10 cellular contexts compared by ENCODE assay signal in genomic region chr17:63827801-63828221, GRCh38. TPM values are rescaled to one million over a fixed set of nuclear protein-coding genes. Genes with fewer than 3 reads are reported as not detected.
DNase-seq lines count a peak whose midpoint lies in the region; ATAC-seq, FAIRE-seq and TF ChIP-seq lines count a peak whose summit lies in the region.
"Had no signal": no experiment of that assay in that cellular context is flagged by ENCODE, and none has a peak within 500 bp of the region (broad histone marks: within the 10 kb centered on the region; RNA-seq: fewer than 3 reads in every experiment).

No MANE protein-coding gene starts in this region.

- H3K36me3 Mint-ChIP-seq in activated CD4-positive, alpha-beta T cell treated with anti-CD3 and anti-CD28 coated beads, Interleukin-2, amount 10 ng/mL, durations not matched to agents 7 days and 5 days (ENCODE audit: low read depth): peaks cover 70% of the 10 kb centered on the region

- H3K4me3 ChIP-seq in adipocyte (ENCODE audit: low read length) (peak overlapping the region; percentile 96), HepG2 (replicated peaks in 1 of 3; ENCODE audit: insufficient read depth in 1 of 3, low read depth in 2 of 3, low read length in 3 of 3) (peak overlapping the region; percentile 84 to 98 (median 95)), thyroid gland (replicated peaks in 1 of 3) (peak overlapping the region; percentile 16 to 48 (median 28))

- H3K9ac ChIP-seq in adipocyte (ENCODE audit: low read length): peak overlapping the region; percentile 98
- H3K9ac ChIP-seq in HepG2 (ENCODE audit: insufficient read depth, low read depth, low read length): peak overlapping the region; percentile 86

- CTCF ChIA-PET in activated CD4-positive, alpha-beta T cell treated with anti-CD3 and anti-CD28 coated beads, Interleukin-2, amount 10 ng/mL, durations not matched to agents 7 days and 5 days (lab: Charles Lee): interaction anchor here (0.6 to 2.0 kb wide), 8 partner anchors 9 to 130 kb away, joined by 3 to 8 read pairs (median 3); partner anchors contain the start of gene CCDC47
- CTCF ChIA-PET in HepG2 (lab: Yijun Ruan, JAX; ENCODE audit: low intra/inter-chr PET ratio, low total read pairs): no interaction called here

- peaks cover 45% of the 10 kb centered on the region for H3K79me2 ChIP-seq in HepG2 (ENCODE audit: insufficient read depth, low read length)

- no peak for TF ChIP-seq RAD21 in HepG2 (CRISPR knock-in tag; IDR thresholded peaks at IDR 0.05)

- ATAC-seq in HepG2 (no peak), HG03457 (IDR thresholded peaks at IDR 0.05; ENCODE audit: unreplicated experiment) (no peak)

- peaks cover 71% of the 10 kb centered on the region for H3K36me3 ChIP-seq in adipocyte (ENCODE audit: control insufficient read depth, insufficient read depth, low read length, severe bottlenecking)
- peaks cover 47 to 68% of the 10 kb centered on the region in 2 experiments for H3K36me3 ChIP-seq in HepG2 (replicated peaks in 1 of 2; ENCODE audit: control insufficient read depth in 1 of 2, insufficient read depth in 2 of 2, low read length in 2 of 2)
- peaks cover 58 to 59% of the 10 kb centered on the region in 2 donors for H3K36me3 ChIP-seq in thyroid gland

- TF ChIP-seq EP300 in HepG2 (IDR thresholded peaks at IDR 0.05; ENCODE audit: low read depth in 2 of 2, low read length in 2 of 2) (0 out of 4 replicates have a peak, but pooled peaks of 1 of the 2 experiments have one; percentile 8), HepG2 (CRISPR knock-in tag; IDR thresholded peaks at IDR 0.05; ENCODE audit: borderline replicate concordance) (no peak)

- H4K20me1 ChIP-seq in HepG2 (ENCODE audit: insufficient read depth, low read length): no peaks in the 10 kb centered on the region

- H3K27ac ChIP-seq in HepG2 (ENCODE audit: extremely low read length, insufficient read depth, low read length) (peak overlapping the region; percentile 91), thyroid gland (peak overlapping the region; percentile 60 to 93 (median 90))

- H3K27ac Mint-ChIP-seq in activated CD4-positive, alpha-beta T cell treated with anti-CD3 and anti-CD28 coated beads, Interleukin-2, amount 10 ng/mL, durations not matched to agents 7 days and 5 days: peak overlapping the region; percentile 98

- H3K27me3 ChIP-seq in adipocyte (replicated peaks; ENCODE audit: control insufficient read depth, insufficient read depth, low read length) (no peaks in the 10 kb centered on the region), HepG2 (ENCODE audit: control insufficient read depth in 1 of 2, insufficient read depth in 2 of 2, low read length in 2 of 2) (no peaks in the 10 kb centered on the region; a peak in 1 of 5 replicates), thyroid gland (no peaks in the 10 kb centered on the region)

- FAIRE-seq in HepG2 (lab: Jason Lieb, UNC): no peak

- H2AFZ ChIP-seq in HepG2 (ENCODE audit: low read length): no peak overlapping the region

- no peak for TF ChIP-seq CTCF in HepG2 (CRISPR knock-in tag; IDR thresholded peaks at IDR 0.05)
- TF ChIP-seq CTCF in thyroid gland (IDR thresholded peaks at IDR 0.05): no peak

- intact Hi-C loops in HepG2 (cut with micrococcal nuclease; ENCODE audit: unreplicated experiment): loop anchor here (1.0 to 5.0 kb wide), 4 partner anchors 13 to 87 kb away; partner anchors contain the start of genes CCDC47, DDX42 and STRADA
- intact Hi-C loops in thyroid gland (cut with DNase I): loop anchor here (10.0 kb wide), 1 partner anchor 213 kb away; no protein-coding TSS in a partner anchor

- H3K9me3 Mint-ChIP-seq in activated CD4-positive, alpha-beta T cell treated with anti-CD3 and anti-CD28 coated beads, Interleukin-2, amount 10 ng/mL, durations not matched to agents 7 days and 5 days: no peaks in the 10 kb centered on the region

- H3K4me2 ChIP-seq in HepG2 (ENCODE audit: low read depth, low read length): peak overlapping the region; percentile 81

- peaks cover 76% of the 10 kb centered on the region for H3K4me1 Mint-ChIP-seq in activated CD4-positive, alpha-beta T cell treated with anti-CD3 and anti-CD28 coated beads, Interleukin-2, amount 10 ng/mL, durations not matched to agents 7 days and 5 days

- WGBS in HepG2 (ENCODE audit: low lambda C conversion rate): 4% methylated on average over 19 of the region's 19 CpGs
- WGBS in thyroid gland, 2 donors: 1 to 2% methylated on average over 19 of the region's 19 CpGs

- DNase-seq in activated CD4-positive, alpha-beta T cell treated with anti-CD3 and anti-CD28 coated beads, Interleukin-2, amount 10 ng/mL, durations not matched to agents 7 days and 5 days: no peak
- DNase-seq in activated CD4-positive, alpha-beta T cell treated with anti-CD3 and anti-CD28 coated beads, Interleukin-2, amount 50 U/mL, for 4 hours: no peak
- DNase-seq in adipocyte (ENCODE audit: low read depth) (peak; percentile 19), HepG2 (ENCODE audit: low spot score) (no peak), thyroid gland (no peak), 8988T (no peak), dedifferentiated amniotic fluid mesenchymal stem cell (ENCODE audit: extremely low spot score) (no peak)

- peak overlapping the region; percentile 95 for H3K4me3 Mint-ChIP-seq in activated CD4-positive, alpha-beta T cell treated with anti-CD3 and anti-CD28 coated beads, Interleukin-2, amount 10 ng/mL, durations not matched to agents 7 days and 5 days

- no peaks in the 10 kb centered on the region for H3K27me3 Mint-ChIP-seq in activated CD4-positive, alpha-beta T cell treated with anti-CD3 and anti-CD28 coated beads, Interleukin-2, amount 10 ng/mL, durations not matched to agents 7 days and 5 days

- POLR2A ChIA-PET in activated CD4-positive, alpha-beta T cell treated with anti-CD3 and anti-CD28 coated beads, Interleukin-2, amount 10 ng/mL, durations not matched to agents 7 days and 5 days (lab: Charles Lee): no interaction called here
- POLR2A ChIA-PET in HepG2 (lab: Yijun Ruan, JAX): interaction anchor here (0.8 to 3.5 kb wide), 5 partner anchors 9 to 55 kb away, joined by 4 to 37 read pairs (median 10); partner anchors contain the start of genes CCDC47 and DDX42

- TF ChIP-seq POLR2A in HepG2 (IDR thresholded peaks at IDR 0.05; ENCODE audit: insufficient read depth in 1 of 2, low read depth in 2 of 2, low read length in 2 of 2) (no peak), thyroid gland (IDR thresholded peaks at IDR 0.05) (no peak)

- in situ Hi-C loops in HepG2 (cut with HindIII; ENCODE audit: extremely low pct_ligation_motif_present, low pct_unique_long_range_greater_than_20kb): no loop called here

- peaks cover 25% of the 10 kb centered on the region for H3K4me1 ChIP-seq in adipocyte (ENCODE audit: control insufficient read depth, insufficient read depth, low read length)
- peaks cover 31% of the 10 kb centered on the region for H3K4me1 ChIP-seq in HepG2 (ENCODE audit: insufficient read depth, low read length)
- peaks cover 9 to 21% of the 10 kb centered on the region in 2 donors for H3K4me1 ChIP-seq in thyroid gland

- no TSS peak for BruUV-seq in HepG2 (replicated peaks; lab: Mats Ljungman, UMichigan)

- no peaks in the 10 kb centered on the region for H3K9me3 ChIP-seq in adipocyte (ENCODE audit: control insufficient read depth, low read length)
- no peaks in the 10 kb centered on the region for H3K9me3 ChIP-seq in HepG2 (ENCODE audit: low read length)
- no peaks in the 10 kb centered on the region for H3K9me3 ChIP-seq in thyroid gland

RNA-seq across cellular contexts. Expression of gene FTSJ3, which starts 0.3 kb away (rescaled TPM):
- 10 to 100 TPM; 49.2 to 55.0 TPM for total RNA-seq in activated CD4-positive, alpha-beta T cell treated with anti-CD3 and anti-CD28 coated beads, Interleukin-2, amount 10 ng/mL, durations not matched to agents 7 days and 5 days
- total RNA-seq in HepG2 (2016; rRNA removed; fragmentation: Illumina TruSeq; extraction: Trizol) (55.8 and 64.2 TPM in 2 replicates), thyroid gland (10 to 100 TPM; 37.8 to 64.7 (median 47.2) TPM)
- total RNA-seq in HepG2 (2016; cell fraction: cytosol; rRNA removed; fragmentation: Illumina TruSeq; extraction: Trizol; ENCODE audit: low read depth): 10.7 and 13.3 TPM in 2 replicates
- total RNA-seq in HepG2 (2016; cell fraction: insoluble cytoplasmic fraction; rRNA removed; fragmentation: Illumina TruSeq; extraction: Trizol): 51.6 and 62.8 TPM in 2 replicates
- 14.6 and 17.3 TPM in 2 replicates for total RNA-seq in HepG2 (2016; cell fraction: membrane; rRNA removed; fragmentation: Illumina TruSeq; extraction: Trizol)
- total RNA-seq in HepG2 (2016; cell fraction: nucleus; rRNA removed; fragmentation: Illumina TruSeq; extraction: Trizol): 57.2 and 58.7 TPM in 2 replicates
- 26.0 and 33.3 TPM in 2 replicates for polyA plus RNA-seq in HepG2 (2011; rRNA removed)
- 34.7 and 35.1 TPM in 2 replicates for polyA plus RNA-seq in HepG2 (2011; cell fraction: cytosol; rRNA removed)
- 50.8 and 55.2 TPM in 2 replicates for polyA plus RNA-seq in HepG2 (2011; cell fraction: nucleus; rRNA removed)
- 29.8 and 30.3 TPM in 2 replicates for polyA plus RNA-seq in HepG2 (2012)
- 4.3 and 4.9 TPM in 2 replicates for polyA plus RNA-seq in HepG2 (2016; cell fraction: cytosol; fragmentation: Illumina TruSeq; extraction: Trizol; ENCODE audit: low read depth)
- 43.6 and 49.4 TPM in 2 replicates for polyA plus RNA-seq in HepG2 (2016; cell fraction: insoluble cytoplasmic fraction; fragmentation: Illumina TruSeq; extraction: Trizol; ENCODE audit: low read depth)
- 6.8 and 10.2 TPM in 2 replicates for polyA plus RNA-seq in HepG2 (2016; cell fraction: membrane; fragmentation: Illumina TruSeq; extraction: Trizol; ENCODE audit: low read depth)
- 88.3 and 89.9 TPM in 2 replicates for polyA plus RNA-seq in HepG2 (2016; cell fraction: nucleus; fragmentation: Illumina TruSeq; extraction: Trizol; ENCODE audit: insufficient read depth, low read depth)
- 56.8 and 112 TPM in 2 replicates for polyA minus RNA-seq in HepG2 (2011; rRNA and poly(A)+ RNA removed; ENCODE audit: low replicate concordance)
- 19.9 and 23.5 TPM in 2 replicates for polyA minus RNA-seq in HepG2 (2011; cell fraction: cytosol; rRNA and poly(A)+ RNA removed)
- polyA minus RNA-seq in HepG2 (2011; cell fraction: nucleus; rRNA and poly(A)+ RNA removed): 74.9 and 77.7 TPM in 2 replicates

RNA-seq across cellular contexts. Expression of gene PSMC5, which starts 0.6 kb away (rescaled TPM):
- total RNA-seq in activated CD4-positive, alpha-beta T cell treated with anti-CD3 and anti-CD28 coated beads, Interleukin-2, amount 10 ng/mL, durations not matched to agents 7 days and 5 days: 100 to 1,000 TPM; 119 to 155 TPM
- 35.3 and 81.4 TPM in 2 replicates for total RNA-seq in HepG2 (2016; rRNA removed; fragmentation: Illumina TruSeq; extraction: Trizol)
- 26.4 and 26.8 TPM in 2 replicates for total RNA-seq in HepG2 (2016; cell fraction: cytosol; rRNA removed; fragmentation: Illumina TruSeq; extraction: Trizol; ENCODE audit: low read depth)
- total RNA-seq in HepG2 (2016; cell fraction: insoluble cytoplasmic fraction; rRNA removed; fragmentation: Illumina TruSeq; extraction: Trizol): 36.7 and 82.1 TPM in 2 replicates
- 47.6 and 57.8 TPM in 2 replicates for total RNA-seq in HepG2 (2016; cell fraction: membrane; rRNA removed; fragmentation: Illumina TruSeq; extraction: Trizol)
- 44.2 and 45.4 TPM in 2 replicates for total RNA-seq in HepG2 (2016; cell fraction: nucleus; rRNA removed; fragmentation: Illumina TruSeq; extraction: Trizol)
- 109 and 128 TPM in 2 replicates for polyA plus RNA-seq in HepG2 (2011; rRNA removed)
- polyA plus RNA-seq in HepG2 (2011; cell fraction: cytosol; rRNA removed): 161 and 185 TPM in 2 replicates
- 101 and 112 TPM in 2 replicates for polyA plus RNA-seq in HepG2 (2011; cell fraction: nucleus; rRNA removed)
- 105 and 121 TPM in 2 replicates for polyA plus RNA-seq in HepG2 (2012)
- 73.3 and 91.2 TPM in 2 replicates for polyA plus RNA-seq in HepG2 (2016; cell fraction: cytosol; fragmentation: Illumina TruSeq; extraction: Trizol; ENCODE audit: low read depth)
- 308 and 321 TPM in 2 replicates for polyA plus RNA-seq in HepG2 (2016; cell fraction: insoluble cytoplasmic fraction; fragmentation: Illumina TruSeq; extraction: Trizol; ENCODE audit: low read depth)
- 94.9 and 101 TPM in 2 replicates for polyA plus RNA-seq in HepG2 (2016; cell fraction: membrane; fragmentation: Illumina TruSeq; extraction: Trizol; ENCODE audit: low read depth)
- 157 and 164 TPM in 2 replicates for polyA plus RNA-seq in HepG2 (2016; cell fraction: nucleus; fragmentation: Illumina TruSeq; extraction: Trizol; ENCODE audit: insufficient read depth, low read depth)
- polyA minus RNA-seq in HepG2 (2011; rRNA and poly(A)+ RNA removed; ENCODE audit: low replicate concordance): 77.4 and 190 TPM in 2 replicates
- polyA minus RNA-seq in HepG2 (2011; cell fraction: cytosol; rRNA and poly(A)+ RNA removed): 66.7 and 67.7 TPM in 2 replicates
- 86.9 and 103 TPM in 2 replicates for polyA minus RNA-seq in HepG2 (2011; cell fraction: nucleus; rRNA and poly(A)+ RNA removed)
- total RNA-seq in thyroid gland: 10 to 100 TPM; 79.1 to 98.3 (median 86.4) TPM

RNA-seq across cellular contexts. Expression of gene SMARCD2, which starts 14.7 kb away (rescaled TPM):
- 100 to 1,000 TPM; 133 to 138 TPM for total RNA-seq in activated CD4-positive, alpha-beta T cell treated with anti-CD3 and anti-CD28 coated beads, Interleukin-2, amount 10 ng/mL, durations not matched to agents 7 days and 5 days
- total RNA-seq in HepG2 (2016; rRNA removed; fragmentation: Illumina TruSeq; extraction: Trizol): 139 and 150 TPM in 2 replicates
- total RNA-seq in HepG2 (2016; cell fraction: cytosol; rRNA removed; fragmentation: Illumina TruSeq; extraction: Trizol; ENCODE audit: low read depth): 76.2 and 86.8 TPM in 2 replicates
- total RNA-seq in HepG2 (2016; cell fraction: insoluble cytoplasmic fraction; rRNA removed; fragmentation: Illumina TruSeq; extraction: Trizol): 128 and 151 TPM in 2 replicates
- 149 and 160 TPM in 2 replicates for total RNA-seq in HepG2 (2016; cell fraction: membrane; rRNA removed; fragmentation: Illumina TruSeq; extraction: Trizol)
- 82.7 and 98.0 TPM in 2 replicates for total RNA-seq in HepG2 (2016; cell fraction: nucleus; rRNA removed; fragmentation: Illumina TruSeq; extraction: Trizol)
- 122 and 128 TPM in 2 replicates for polyA plus RNA-seq in HepG2 (2011; rRNA removed)
- polyA plus RNA-seq in HepG2 (2011; cell fraction: cytosol; rRNA removed): 72.8 and 84.6 TPM in 2 replicates
- polyA plus RNA-seq in HepG2 (2011; cell fraction: nucleus; rRNA removed): 173 and 200 TPM in 2 replicates
- 63.6 and 77.3 TPM in 2 replicates for polyA plus RNA-seq in HepG2 (2012)
- polyA plus RNA-seq in HepG2 (2016; cell fraction: cytosol; fragmentation: Illumina TruSeq; extraction: Trizol; ENCODE audit: low read depth): 73.5 and 77.2 TPM in 2 replicates
- polyA plus RNA-seq in HepG2 (2016; cell fraction: insoluble cytoplasmic fraction; fragmentation: Illumina TruSeq; extraction: Trizol; ENCODE audit: low read depth): 117 and 129 TPM in 2 replicates
- 114 and 124 TPM in 2 replicates for polyA plus RNA-seq in HepG2 (2016; cell fraction: membrane; fragmentation: Illumina TruSeq; extraction: Trizol; ENCODE audit: low read depth)
- polyA plus RNA-seq in HepG2 (2016; cell fraction: nucleus; fragmentation: Illumina TruSeq; extraction: Trizol; ENCODE audit: insufficient read depth, low read depth): 136 and 143 TPM in 2 replicates
- 89.3 and 195 TPM in 2 replicates for polyA minus RNA-seq in HepG2 (2011; rRNA and poly(A)+ RNA removed; ENCODE audit: low replicate concordance)
- polyA minus RNA-seq in HepG2 (2011; cell fraction: cytosol; rRNA and poly(A)+ RNA removed): 47.2 and 51.1 TPM in 2 replicates
- polyA minus RNA-seq in HepG2 (2011; cell fraction: nucleus; rRNA and poly(A)+ RNA removed): 79.8 and 97.2 TPM in 2 replicates
- total RNA-seq in thyroid gland: 100 to 1,000 TPM in 1 of 4 donors, 10 to 100 TPM in 3; 75.0 to 101 (median 90.4) TPM

RNA-seq across cellular contexts. Expression of gene CSH2, which starts 45.7 kb away (rescaled TPM):
- total RNA-seq in activated CD4-positive, alpha-beta T cell treated with anti-CD3 and anti-CD28 coated beads, Interleukin-2, amount 10 ng/mL, durations not matched to agents 7 days and 5 days: not detected
- total RNA-seq in HepG2 (2016; rRNA removed; fragmentation: Illumina TruSeq; extraction: Trizol) (not detected in 2 replicates), thyroid gland (not detected)
- total RNA-seq in HepG2 (2016; cell fraction: cytosol; rRNA removed; fragmentation: Illumina TruSeq; extraction: Trizol; ENCODE audit: low read depth): not detected in 2 replicates
- not detected in 2 replicates for total RNA-seq in HepG2 (2016; cell fraction: insoluble cytoplasmic fraction; rRNA removed; fragmentation: Illumina TruSeq; extraction: Trizol)
- not detected in 2 replicates for total RNA-seq in HepG2 (2016; cell fraction: membrane; rRNA removed; fragmentation: Illumina TruSeq; extraction: Trizol)
- not detected in 2 replicates for total RNA-seq in HepG2 (2016; cell fraction: nucleus; rRNA removed; fragmentation: Illumina TruSeq; extraction: Trizol)
- not detected in 2 replicates for polyA plus RNA-seq in HepG2 (2011; rRNA removed)
- not detected in 2 replicates for polyA plus RNA-seq in HepG2 (2011; cell fraction: cytosol; rRNA removed)
- not detected in 2 replicates for polyA plus RNA-seq in HepG2 (2011; cell fraction: nucleus; rRNA removed)
- not detected in 2 replicates for polyA plus RNA-seq in HepG2 (2012)
- polyA plus RNA-seq in HepG2 (2016; cell fraction: cytosol; fragmentation: Illumina TruSeq; extraction: Trizol; ENCODE audit: low read depth): not detected in 2 replicates
- polyA plus RNA-seq in HepG2 (2016; cell fraction: insoluble cytoplasmic fraction; fragmentation: Illumina TruSeq; extraction: Trizol; ENCODE audit: low read depth): not detected in 2 replicates
- not detected in 2 replicates for polyA plus RNA-seq in HepG2 (2016; cell fraction: membrane; fragmentation: Illumina TruSeq; extraction: Trizol; ENCODE audit: low read depth)
- not detected in 2 replicates for polyA plus RNA-seq in HepG2 (2016; cell fraction: nucleus; fragmentation: Illumina TruSeq; extraction: Trizol; ENCODE audit: insufficient read depth, low read depth)
- not detected in 2 replicates for polyA minus RNA-seq in HepG2 (2011; rRNA and poly(A)+ RNA removed; ENCODE audit: low replicate concordance)
- polyA minus RNA-seq in HepG2 (2011; cell fraction: cytosol; rRNA and poly(A)+ RNA removed): not detected in 2 replicates
- not detected in 2 replicates for polyA minus RNA-seq in HepG2 (2011; cell fraction: nucleus; rRNA and poly(A)+ RNA removed)
- total RNA-seq: Daoy, NCI-H460 had no signal

RNA-seq across cellular contexts. Expression of gene DDX42, which starts 53.8 kb away (rescaled TPM):
- 100 to 1,000 TPM; 122 to 153 TPM for total RNA-seq in activated CD4-positive, alpha-beta T cell treated with anti-CD3 and anti-CD28 coated beads, Interleukin-2, amount 10 ng/mL, durations not matched to agents 7 days and 5 days
- 81.5 and 87.2 TPM in 2 replicates for total RNA-seq in HepG2 (2016; rRNA removed; fragmentation: Illumina TruSeq; extraction: Trizol)
- total RNA-seq in HepG2 (2016; cell fraction: cytosol; rRNA removed; fragmentation: Illumina TruSeq; extraction: Trizol; ENCODE audit: low read depth): 29.4 and 40.6 TPM in 2 replicates
- 78.3 and 81.1 TPM in 2 replicates for total RNA-seq in HepG2 (2016; cell fraction: insoluble cytoplasmic fraction; rRNA removed; fragmentation: Illumina TruSeq; extraction: Trizol)
- total RNA-seq in HepG2 (2016; cell fraction: membrane; rRNA removed; fragmentation: Illumina TruSeq; extraction: Trizol): 42.5 and 44.3 TPM in 2 replicates
- total RNA-seq in HepG2 (2016; cell fraction: nucleus; rRNA removed; fragmentation: Illumina TruSeq; extraction: Trizol): 143 and 164 TPM in 2 replicates
- 92.9 and 104 TPM in 2 replicates for polyA plus RNA-seq in HepG2 (2011; rRNA removed)
- polyA plus RNA-seq in HepG2 (2011; cell fraction: cytosol; rRNA removed): 28.9 and 41.0 TPM in 2 replicates
- 278 and 375 TPM in 2 replicates for polyA plus RNA-seq in HepG2 (2011; cell fraction: nucleus; rRNA removed)
- polyA plus RNA-seq in HepG2 (2012): 110 and 116 TPM in 2 replicates
- 6.4 and 8.6 TPM in 2 replicates for polyA plus RNA-seq in HepG2 (2016; cell fraction: cytosol; fragmentation: Illumina TruSeq; extraction: Trizol; ENCODE audit: low read depth)
- 109 TPM in 2 replicates for polyA plus RNA-seq in HepG2 (2016; cell fraction: insoluble cytoplasmic fraction; fragmentation: Illumina TruSeq; extraction: Trizol; ENCODE audit: low read depth)
- polyA plus RNA-seq in HepG2 (2016; cell fraction: membrane; fragmentation: Illumina TruSeq; extraction: Trizol; ENCODE audit: low read depth): 21.9 and 25.7 TPM in 2 replicates
- polyA plus RNA-seq in HepG2 (2016; cell fraction: nucleus; fragmentation: Illumina TruSeq; extraction: Trizol; ENCODE audit: insufficient read depth, low read depth): 292 and 329 TPM in 2 replicates
- 22.3 and 35.8 TPM in 2 replicates for polyA minus RNA-seq in HepG2 (2011; rRNA and poly(A)+ RNA removed; ENCODE audit: low replicate concordance)
- polyA minus RNA-seq in HepG2 (2011; cell fraction: cytosol; rRNA and poly(A)+ RNA removed): 39.0 and 47.1 TPM in 2 replicates
- polyA minus RNA-seq in HepG2 (2011; cell fraction: nucleus; rRNA and poly(A)+ RNA removed): 292 and 335 TPM in 2 replicates
- total RNA-seq in thyroid gland: 100 to 1,000 TPM in 1 of 4 donors, 10 to 100 TPM in 3; 76.3 to 138 (median 89.1) TPM

Comparison
In these comparisons a context has a peak if more than half of its experiments do, and no peak if none do; other contexts are left out.
1. H3K4me3 ChIP-seq: peak in every context shown above with its lines; median percentile 96 in adipocyte; 95 in HepG2; 28 in thyroid gland.